Comparison of ENCODE assay signal across 8 cellular contexts in the genomic region with DNA sequence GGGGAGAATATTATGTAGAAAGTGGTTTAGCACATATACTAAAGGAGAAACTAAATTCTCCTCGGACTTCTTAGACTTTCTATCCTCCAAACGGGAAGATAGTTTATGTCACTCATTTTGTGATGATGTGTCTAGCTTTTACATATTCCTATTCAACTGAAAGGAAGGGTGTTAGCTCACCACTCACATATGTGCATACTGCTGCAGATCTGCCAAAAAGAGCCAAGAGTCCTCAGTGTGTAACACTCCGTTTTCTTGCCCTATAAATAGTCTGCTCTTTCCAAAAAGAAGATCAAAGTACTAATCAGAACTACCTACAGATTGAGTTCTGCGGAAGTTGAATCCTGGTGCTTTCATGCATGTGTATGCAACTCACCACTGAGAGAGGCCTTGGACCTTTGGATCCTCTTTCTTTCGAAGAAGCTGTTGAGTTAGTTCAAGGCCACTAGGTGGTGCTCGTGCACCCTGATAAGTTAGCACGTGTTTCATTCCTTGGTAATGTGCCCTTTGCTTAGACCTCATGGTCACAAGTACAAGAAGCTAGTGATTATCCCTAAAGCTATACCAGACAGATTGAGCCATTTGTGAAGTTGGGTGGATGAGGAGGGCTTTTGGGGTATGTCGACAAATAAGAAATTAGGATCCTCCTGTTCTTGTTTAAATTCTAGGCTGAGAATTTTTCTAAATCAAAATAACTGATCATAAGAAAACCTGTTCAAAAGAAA. TPM values are rescaled to one million over a fixed set of nuclear protein-coding genes. Genes with fewer than 3 reads are reported as not detected.
A peak's percentile ranks its signal among the peaks of the same experiment; 100 is the strongest.
DNase-seq lines count a peak whose midpoint lies in the region; ATAC-seq and TF ChIP-seq lines count a peak whose summit lies in the region.

No MANE protein-coding gene starts in this region.

- intact Hi-C loops in head of caudate nucleus (cut with DNase I) (loop anchor here (5.0 kb wide), 1 partner anchor 167 kb away; no protein-coding TSS in a partner anchor), vagina (cut with DNase I) (loop anchor here (5.0 kb wide), 1 partner anchor 167 kb away; no protein-coding TSS in a partner anchor)

- DNase-seq in NCI-H1105 treated with DMSO at 0.1 percent for 48 hours (lab: John Stamatoyannopoulos, UW): peak; percentile 88
- DNase-seq in SKM-1 (lab: John Stamatoyannopoulos, UW; ENCODE audit: unreplicated experiment): peak; percentile 65
- peak; percentile 51 to 93 (median 82) for DNase-seq in head of caudate nucleus
- peak; percentile 41 for DNase-seq in progenitor cell of endocrine pancreas (ENCODE audit: low spot score, unreplicated experiment)
- no peak for DNase-seq in vagina (ENCODE audit: extremely low spot score in 2 of 2)

- H3K4me1 ChIP-seq in vagina: no peaks in the 10 kb centered on the region

- ATAC-seq in HG02642 (IDR thresholded peaks at IDR 0.05; ENCODE audit: poor library complexity, unreplicated experiment): peak; percentile 96

- H3K4me1 Mint-ChIP-seq in activated naive CD4-positive, alpha-beta T cell treated with anti-CD3 and anti-CD28 coated beads, Interleukin-2, amount 50 U/mL, for 24 hours: peaks cover 18% of the 10 kb centered on the region
- H3K4me1 Mint-ChIP-seq in progenitor cell of endocrine pancreas (ENCODE audit: low read depth): no peaks in the 10 kb centered on the region

- H3K27ac ChIP-seq in vagina: no peak overlapping the region

- H3K4me3 Mint-ChIP-seq in activated naive CD4-positive, alpha-beta T cell treated with anti-CD3 and anti-CD28 coated beads, Interleukin-2, amount 50 U/mL, for 24 hours: no peak overlapping the region
- H3K4me3 Mint-ChIP-seq in progenitor cell of endocrine pancreas (ENCODE audit: low read depth): no peak overlapping the region

- no peak overlapping the region for H3K4me3 ChIP-seq in vagina

- H3K27me3 ChIP-seq in vagina: no peaks in the 10 kb centered on the region

- no peak for TF ChIP-seq POLR2A in vagina (IDR thresholded peaks at IDR 0.05)

- H3K9me3 Mint-ChIP-seq in activated naive CD4-positive, alpha-beta T cell treated with anti-CD3 and anti-CD28 coated beads, Interleukin-2, amount 50 U/mL, for 24 hours: no peaks in the 10 kb centered on the region
- H3K9me3 Mint-ChIP-seq in progenitor cell of endocrine pancreas (ENCODE audit: low read depth): peaks cover 3% of the 10 kb centered on the region

- no peaks in the 10 kb centered on the region for H3K9me3 ChIP-seq in vagina

- TF ChIP-seq CTCF in GM12874 (IDR thresholded peaks at IDR 0.05; ENCODE audit: insufficient read depth, low read depth, low read length): peak; percentile 71
- TF ChIP-seq CTCF in progenitor cell of endocrine pancreas (IDR thresholded peaks at IDR 0.05; ENCODE audit: unreplicated experiment): peak; percentile 88
- TF ChIP-seq CTCF in vagina (IDR thresholded peaks at IDR 0.05): peak; percentile 75 to 88 (median 86)

- H3K27me3 Mint-ChIP-seq in activated naive CD4-positive, alpha-beta T cell treated with anti-CD3 and anti-CD28 coated beads, Interleukin-2, amount 50 U/mL, for 24 hours: no peaks in the 10 kb centered on the region
- H3K27me3 Mint-ChIP-seq in progenitor cell of endocrine pancreas: no peaks in the 10 kb centered on the region

- H3K36me3 Mint-ChIP-seq in activated naive CD4-positive, alpha-beta T cell treated with anti-CD3 and anti-CD28 coated beads, Interleukin-2, amount 50 U/mL, for 24 hours: no peaks in the 10 kb centered on the region
- H3K36me3 Mint-ChIP-seq in progenitor cell of endocrine pancreas (ENCODE audit: insufficient read depth): peaks cover 12% of the 10 kb centered on the region

- no peaks in the 10 kb centered on the region for H3K36me3 ChIP-seq in vagina

- peak overlapping the region; percentile 92 for H3K27ac Mint-ChIP-seq in activated naive CD4-positive, alpha-beta T cell treated with anti-CD3 and anti-CD28 coated beads, Interleukin-2, amount 50 U/mL, for 24 hours
- no peak overlapping the region for H3K27ac Mint-ChIP-seq in progenitor cell of endocrine pancreas

RNA-seq across cellular contexts. Expression of a gene that starts 14.1 kb away (rescaled TPM):
- total RNA-seq in progenitor cell of endocrine pancreas (33.4 and 35.0 TPM in 2 replicates), vagina (5.6 TPM)

RNA-seq across cellular contexts. Expression of a gene that starts 43.1 kb away (rescaled TPM):
- total RNA-seq in progenitor cell of endocrine pancreas (39.6 and 42.4 TPM in 2 replicates), vagina (20.1 TPM)

Comparison
In these comparisons a context has a peak if more than half of its experiments do, and no peak if none do; other contexts are left out.
1. DNase-seq: peak in NCI-H1105 treated with DMSO at 0.1 percent for 48 hours (single experiment), SKM-1 (single experiment), head of caudate nucleus (42 of 42) and progenitor cell of endocrine pancreas (single experiment); none in vagina (0 of 2).
2. Peak in every context shown above with its lines, with median percentiles within 50 percentile points of each other: CTCF ChIP-seq.